11 cellular contexts compared by ENCODE assay signal in genomic region chr1:19662313-19662712, GRCh38. TPM values are rescaled to one million over a fixed set of nuclear protein-coding genes. Genes with fewer than 3 reads are reported as not detected.
"Had no signal": no experiment of that assay in that cellular context is flagged by ENCODE, and none has a peak within 500 bp of the region (broad histone marks: within the 10 kb centered on the region; RNA-seq: fewer than 3 reads in every experiment).

No MANE protein-coding gene starts in this region.

- H3K4me1 ChIP-seq: HAP-1 had no signal

- H3K4me3 Mint-ChIP-seq: HFFc6, IgD-negative memory B cell had no signal

- H2AFZ ChIP-seq: GM23248 had no signal

- ATAC-seq: HCT116, HepG2 had no signal

- H3K27ac Mint-ChIP-seq: HFFc6 had no signal

- H3K4me3 ChIP-seq: GM23248, HAP-1 had no signal

- H3K36me3 ChIP-seq: HAP-1 had no signal

- H3K27ac ChIP-seq: GM23248, HL-60 had no signal

- H3K9me3 ChIP-seq: HAP-1 had no signal

- DNase-seq: GOT3, H7 had no signal

RNA-seq across cellular contexts. Expression of gene HTR6, which starts 2.4 kb away (rescaled TPM):
- total RNA-seq: GM23248, H4, HFFc6, HT1080 had no signal
- polyA plus RNA-seq: GM23248, HepG2, IgD-negative memory B cell had no signal
